In genomic region chr3:16883057-16883725, GRCh38 we compare ENCODE assay signal across 8 cellular contexts.
DNase-seq lines count a peak whose midpoint lies in the region; ATAC-seq and TF ChIP-seq lines count a peak whose summit lies in the region.

No MANE protein-coding gene starts in this region.

- peaks cover 12% of the 10 kb centered on the region for H3K36me3 Mint-ChIP-seq in T-helper 1 cell treated with Interleukin-12 subunit alpha and Interleukin-12 subunit beta and Interleukin-4 antibody, amounts not matched to agents 30 μg/mL and 1 μg/mL, for 36 hours (ENCODE audit: low read depth)
- H3K36me3 Mint-ChIP-seq in stimulated activated naive B cell treated with anti-CD40 and anti-IgM and Interleukin-4, amounts not matched to agents 10 μg/mL and 1 μg/mL and 100 μg/mL, for 72 hours, result peaks cover 0 to 6% of the 10 kb centered on the region in 2 donors

- H3K4me3 Mint-ChIP-seq in T-helper 1 cell treated with Interleukin-12 subunit alpha and Interleukin-12 subunit beta and Interleukin-4 antibody, amounts not matched to agents 30 μg/mL and 1 μg/mL, for 36 hours, result peak overlapping the region; percentile 80
- H3K4me3 Mint-ChIP-seq in stimulated activated naive B cell treated with anti-CD40 and anti-IgM and Interleukin-4, amounts not matched to agents 10 μg/mL and 1 μg/mL and 100 μg/mL, for 72 hours, result peak overlapping the region; percentile 82 to 97

- H3K4me1 Mint-ChIP-seq in T-helper 1 cell treated with Interleukin-12 subunit alpha and Interleukin-12 subunit beta and Interleukin-4 antibody, amounts not matched to agents 30 μg/mL and 1 μg/mL, for 36 hours (ENCODE audit: low read depth), result peaks cover 20% of the 10 kb centered on the region
- peaks cover 11 to 39% of the 10 kb centered on the region in 2 donors for H3K4me1 Mint-ChIP-seq in stimulated activated naive B cell treated with anti-CD40 and anti-IgM and Interleukin-4, amounts not matched to agents 10 μg/mL and 1 μg/mL and 100 μg/mL, for 72 hours

- H3K36me3 ChIP-seq in adipocyte (ENCODE audit: control insufficient read depth, insufficient read depth, low read length, severe bottlenecking), result no peaks in the 10 kb centered on the region

- H3K27me3 ChIP-seq in adipocyte (replicated peaks; ENCODE audit: control insufficient read depth, insufficient read depth, low read length), result no peaks in the 10 kb centered on the region

- DNase-seq in T-helper 1 cell (no peak), adipocyte (ENCODE audit: low read depth) (peak; percentile 94), iPS-NIHi7 (ENCODE audit: extremely low spot score) (peak; percentile 22), NCI-H1930 (lab: John Stamatoyannopoulos, UW) (no peak), NCI-H1048 (lab: John Stamatoyannopoulos, UW) (no peak)
- no peak for DNase-seq in stimulated activated naive B cell treated with anti-CD40 and anti-IgM and Interleukin-4, amounts not matched to agents 10 μg/mL and 1 μg/mL and 100 μg/mL, for 72 hours

- no peak for ATAC-seq in stimulated activated naive B cell treated with anti-CD40 and anti-IgM and Interleukin-4, amounts not matched to agents 10 μg/mL and 1 μg/mL and 100 μg/mL, for 72 hours (replicated peaks)
- ATAC-seq in GM18505 (IDR thresholded peaks at IDR 0.05; ENCODE audit: unreplicated experiment), result no peak

- H3K4me3 ChIP-seq in adipocyte (ENCODE audit: low read length), result peak overlapping the region; percentile 96

- H3K27ac Mint-ChIP-seq in T-helper 1 cell treated with Interleukin-12 subunit alpha and Interleukin-12 subunit beta and Interleukin-4 antibody, amounts not matched to agents 30 μg/mL and 1 μg/mL, for 36 hours, result peak overlapping the region; percentile 83
- peak overlapping the region; percentile 92 for H3K27ac Mint-ChIP-seq in stimulated activated naive B cell treated with anti-CD40 and anti-IgM and Interleukin-4, amounts not matched to agents 10 μg/mL and 1 μg/mL and 100 μg/mL, for 72 hours

- no peaks in the 10 kb centered on the region for H3K9me3 ChIP-seq in adipocyte (ENCODE audit: control insufficient read depth, low read length)

- H3K4me1 ChIP-seq in adipocyte (ENCODE audit: control insufficient read depth, insufficient read depth, low read length), result peaks cover 52% of the 10 kb centered on the region

- H3K9ac ChIP-seq in adipocyte (ENCODE audit: low read length), result peak overlapping the region; percentile 89

- no peak for TF ChIP-seq POLR2A in GM18505 (IDR thresholded peaks at IDR 0.05; ENCODE audit: borderline replicate concordance, extremely low read depth, insufficient read depth, insufficient read length)

- H3K9me3 Mint-ChIP-seq in T-helper 1 cell treated with Interleukin-12 subunit alpha and Interleukin-12 subunit beta and Interleukin-4 antibody, amounts not matched to agents 30 μg/mL and 1 μg/mL, for 36 hours, result no peaks in the 10 kb centered on the region
- no peaks in the 10 kb centered on the region for H3K9me3 Mint-ChIP-seq in stimulated activated naive B cell treated with anti-CD40 and anti-IgM and Interleukin-4, amounts not matched to agents 10 μg/mL and 1 μg/mL and 100 μg/mL, for 72 hours

- peaks cover 20% of the 10 kb centered on the region for H3K27me3 Mint-ChIP-seq in T-helper 1 cell treated with Interleukin-12 subunit alpha and Interleukin-12 subunit beta and Interleukin-4 antibody, amounts not matched to agents 30 μg/mL and 1 μg/mL, for 36 hours (ENCODE audit: low read depth)
- H3K27me3 Mint-ChIP-seq in stimulated activated naive B cell treated with anti-CD40 and anti-IgM and Interleukin-4, amounts not matched to agents 10 μg/mL and 1 μg/mL and 100 μg/mL, for 72 hours, result no peaks in the 10 kb centered on the region

Comparison
In these comparisons a context has a peak if more than half of its experiments do, and no peak if none do; other contexts are left out.
1. DNase-seq: peak in adipocyte (single experiment) and iPS-NIHi7 (single experiment); none in T-helper 1 cell (0 of 5), stimulated activated naive B cell treated with anti-CD40 and anti-IgM and Interleukin-4, amounts not matched to agents 10 μg/mL and 1 μg/mL and 100 μg/mL, for 72 hours (single experiment), NCI-H1930 (0 of 2) and NCI-H1048 (single experiment).